Comparison of ENCODE assay signal across 1 cellular context in genomic region chr3:187739561-187740445, GRCh38.
TF ChIP-seq lines count a peak whose summit lies in the region.

No MANE protein-coding gene starts in this region.

TF ChIP-seq in SK-N-SH, 30 proteins besides CTCF, POLR2A, EP300 and RAD21 (continued from another document):
- no peak for TF ChIP-seq REST (IDR thresholded peaks at IDR 0.05; ENCODE audit: low read depth, low read length)
- 0 out of 2 replicates have a peak, but pooled peaks have one; percentile 14 for TF ChIP-seq TAF1 (IDR thresholded peaks at IDR 0.05; ENCODE audit: borderline replicate concordance, low read depth, low read length)
- TF ChIP-seq FOSL2 (IDR thresholded peaks at IDR 0.05; ENCODE audit: borderline replicate concordance, low read depth): peak; percentile 41; the same call in 1 of the 2 replicates
- TF ChIP-seq RCOR1 (IDR thresholded peaks at IDR 0.05; ENCODE audit: low read length): 0 out of 2 replicates have a peak, but pooled peaks have one; percentile 9
- TF ChIP-seq JUND (IDR thresholded peaks at IDR 0.05): peak; percentile 57
- peak; percentile 42; the same call in 1 of the 2 replicates for TF ChIP-seq USF1 (IDR thresholded peaks at IDR 0.05; ENCODE audit: borderline replicate concordance, low read depth)
- TF ChIP-seq CHD2 (IDR thresholded peaks at IDR 0.05; ENCODE audit: low read length, partially characterized antibody): no peak
- TF ChIP-seq, protein P1, sequence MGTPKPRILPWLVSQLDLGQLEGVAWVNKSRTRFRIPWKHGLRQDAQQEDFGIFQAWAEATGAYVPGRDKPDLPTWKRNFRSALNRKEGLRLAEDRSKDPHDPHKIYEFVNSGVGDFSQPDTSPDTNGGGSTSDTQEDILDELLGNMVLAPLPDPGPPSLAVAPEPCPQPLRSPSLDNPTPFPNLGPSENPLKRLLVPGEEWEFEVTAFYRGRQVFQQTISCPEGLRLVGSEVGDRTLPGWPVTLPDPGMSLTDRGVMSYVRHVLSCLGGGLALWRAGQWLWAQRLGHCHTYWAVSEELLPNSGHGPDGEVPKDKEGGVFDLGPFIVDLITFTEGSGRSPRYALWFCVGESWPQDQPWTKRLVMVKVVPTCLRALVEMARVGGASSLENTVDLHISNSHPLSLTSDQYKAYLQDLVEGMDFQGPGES (IDR thresholded peaks at IDR 0.05; ENCODE audit: low read depth, low read length): no peak
- no peak for TF ChIP-seq FOXM1 (IDR thresholded peaks at IDR 0.05; ENCODE audit: low read depth)
- no peak for TF ChIP-seq MXI1 (IDR thresholded peaks at IDR 0.05; ENCODE audit: low read depth, low read length)
- TF ChIP-seq SIN3A (IDR thresholded peaks at IDR 0.05; ENCODE audit: borderline replicate concordance, low read depth, low read length): peak; percentile 66
- no peak for TF ChIP-seq EZH2phosphoT487 (IDR thresholded peaks at IDR 0.05; ENCODE audit: borderline replicate concordance, low read depth)
- no peak for TF ChIP-seq GATA2 (CRISPR knock-in tag; IDR thresholded peaks at IDR 0.05)
- TF ChIP-seq RFX5 (IDR thresholded peaks at IDR 0.05; ENCODE audit: low read length): no peak
- TF ChIP-seq YY1 (IDR thresholded peaks at IDR 0.05; ENCODE audit: low read depth): peak; percentile 80
